30 cellular contexts compared by ENCODE assay signal in genomic region chr3:171342783-171343420, GRCh38.
"Had no signal": no experiment of that assay in that cellular context is flagged by ENCODE, and none has a peak within 500 bp of the region (broad histone marks: within the 10 kb centered on the region; RNA-seq: fewer than 3 reads in every experiment).

No MANE protein-coding gene starts in this region.

- H2AFZ ChIP-seq: hepatocyte had no signal

- H3K27me3 ChIP-seq: adrenal gland, body of pancreas, esophagus muscularis mucosa, foreskin keratinocyte, gastroesophageal sphincter, heart right ventricle, hepatocyte had no signal

- FAIRE-seq: colon had no signal

- H3K27me3 Mint-ChIP-seq: activated CD4-positive, alpha-beta T cell treated with anti-CD3 and anti-CD28 coated beads for 36 hours; activated CD4-positive, alpha-beta T cell treated with anti-CD3 and anti-CD28 coated beads, Interleukin-2, amount 10 ng/mL, durations not matched to agents 7 days and 5 days; activated CD8-positive, alpha-beta memory T cell treated with anti-CD3 and anti-CD28 coated beads, Interleukin-2, amount 10 ng/mL, durations not matched to agents 7 days and 5 days; activated naive CD8-positive, alpha-beta T cell treated with anti-CD3 and anti-CD28 coated beads for 36 hours; activated naive CD8-positive, alpha-beta T cell treated with anti-CD3 and anti-CD28 coated beads, Interleukin-2, amount 50 U/mL, for 24 hours; effector memory CD8-positive, alpha-beta T cell had no signal

- H3K4me2 ChIP-seq: hepatocyte had no signal

- ATAC-seq: activated CD8-positive, alpha-beta memory T cell treated with anti-CD3 and anti-CD28 coated beads, Interleukin-2, amount 10 ng/mL, durations not matched to agents 7 days and 5 days; activated CD8-positive, alpha-beta T cell treated with anti-CD3 and anti-CD28 coated beads, Interleukin-2, amount 10 ng/mL, durations not matched to agents 7 days and 5 days; activated naive CD8-positive, alpha-beta T cell treated with anti-CD3 and anti-CD28 coated beads, Interleukin-2, amount 50 U/mL, for 24 hours; body of pancreas; effector memory CD8-positive, alpha-beta T cell; foreskin keratinocyte; gastroesophageal sphincter; heart right ventricle had no signal

- H3K4me3 ChIP-seq: adrenal gland, body of pancreas, esophagus muscularis mucosa, gastroesophageal sphincter, heart right ventricle, hepatocyte had no signal

- H3K27ac ChIP-seq: adrenal gland, body of pancreas, esophagus muscularis mucosa, foreskin keratinocyte, gastroesophageal sphincter, heart right ventricle, hepatocyte had no signal

- DNase-seq: activated CD4-positive, alpha-beta T cell treated with anti-CD3 and anti-CD28 coated beads for 36 hours; activated CD4-positive, alpha-beta T cell treated with anti-CD3 and anti-CD28 coated beads, Interleukin-2, amount 10 ng/mL, durations not matched to agents 7 days and 5 days; activated CD4-positive, alpha-beta T cell treated with anti-CD3 and anti-CD28 coated beads, Interleukin-2, amount 50 U/mL, for 4 hours; activated CD4-positive, CD25-positive, alpha-beta regulatory T cell; activated CD4-positive, CD25-positive, alpha-beta regulatory T cell treated with anti-CD3 and anti-CD28 coated beads, Interleukin-2, amount 50 U/mL, for 72 hours; activated CD8-positive, alpha-beta memory T cell treated with anti-CD3 and anti-CD28 coated beads, Interleukin-2, amount 10 ng/mL, durations not matched to agents 7 days and 5 days; activated CD8-positive, alpha-beta memory T cell treated with anti-CD3 and anti-CD28 coated beads, Interleukin-2, amount 50 U/mL, for 4 hours; activated CD8-positive, alpha-beta T cell treated with anti-CD3 and anti-CD28 coated beads, Interleukin-2, amount 10 ng/mL, durations not matched to agents 7 days and 5 days; activated gamma-delta T cell; activated naive CD4-positive, alpha-beta T cell; activated naive CD4-positive, alpha-beta T cell treated with anti-CD3 and anti-CD28 coated beads, Interleukin-2, amount 50 U/mL, for 16 hours; activated naive CD8-positive, alpha-beta T cell treated with anti-CD3 and anti-CD28 coated beads for 36 hours; activated naive CD8-positive, alpha-beta T cell treated with anti-CD3 and anti-CD28 coated beads, Interleukin-2, amount 50 U/mL, for 24 hours; adrenal gland; amygdala; aorta; body of pancreas; caudate nucleus; cortex of kidney; dermis blood vessel endothelial cell; effector CD4-positive, alpha-beta T cell; effector memory CD8-positive, alpha-beta T cell; erythroblast; foreskin keratinocyte; heart right ventricle had no signal

- H3K9me3 ChIP-seq: adrenal gland, body of pancreas, esophagus muscularis mucosa, gastroesophageal sphincter, heart right ventricle had no signal

- H3K36me3 ChIP-seq: adrenal gland, esophagus muscularis mucosa, gastroesophageal sphincter, heart right ventricle had no signal

- H3K4me3 Mint-ChIP-seq: activated CD4-positive, alpha-beta T cell treated with anti-CD3 and anti-CD28 coated beads for 36 hours; activated CD4-positive, alpha-beta T cell treated with anti-CD3 and anti-CD28 coated beads, Interleukin-2, amount 10 ng/mL, durations not matched to agents 7 days and 5 days; activated CD8-positive, alpha-beta memory T cell treated with anti-CD3 and anti-CD28 coated beads, Interleukin-2, amount 10 ng/mL, durations not matched to agents 7 days and 5 days; activated CD8-positive, alpha-beta T cell treated with anti-CD3 and anti-CD28 coated beads, Interleukin-2, amount 10 ng/mL, durations not matched to agents 7 days and 5 days; activated naive CD8-positive, alpha-beta T cell treated with anti-CD3 and anti-CD28 coated beads for 36 hours; activated naive CD8-positive, alpha-beta T cell treated with anti-CD3 and anti-CD28 coated beads, Interleukin-2, amount 50 U/mL, for 24 hours; activated T-helper 1 cell treated with anti-CD3 and anti-CD28 coated beads, Interleukin-12 subunit alpha, Interleukin-12 subunit beta, Interleukin-2, Interleukin-4 antibody, amounts not matched to agents 30 ng/mL and 10 ng/mL and 1 ng/mL, durations not matched to agents 14 hours and 24 hours and 36 hours; effector memory CD8-positive, alpha-beta T cell had no signal
